18 cellular contexts compared by ENCODE assay signal in genomic region chr5:133456933-133457402, GRCh38.
A peak's percentile ranks its signal among the peaks of the same experiment; 100 is the strongest.
DNase-seq lines count a peak whose midpoint lies in the region; FAIRE-seq and TF ChIP-seq lines count a peak whose summit lies in the region.
"Had no signal": no experiment of that assay in that cellular context is flagged by ENCODE, and none has a peak within 500 bp of the region (broad histone marks: within the 10 kb centered on the region; RNA-seq: fewer than 3 reads in every experiment).

No MANE protein-coding gene starts in this region.

- no peak overlapping the region for H2AFZ ChIP-seq in SK-N-SH (ENCODE audit: low read depth)
- no peak overlapping the region for H2AFZ ChIP-seq in osteoblast (ENCODE audit: low read length)

- TF ChIP-seq EP300 in SK-N-SH (IDR thresholded peaks at IDR 0.05; ENCODE audit: borderline replicate concordance in 1 of 2, low read depth in 1 of 2, low read length in 1 of 2) (peak in 1 of 2 experiments; percentile 53; a peak in 1 of 4 replicates), suprapubic skin (IDR thresholded peaks at IDR 0.05) (no peak)

- no peak overlapping the region for H3K4me3 ChIP-seq in SK-N-SH (ENCODE audit: low read depth in 2 of 2, low read length in 1 of 2)
- no peak overlapping the region for H3K4me3 ChIP-seq in suprapubic skin
- no peak overlapping the region for H3K4me3 ChIP-seq in osteoblast (ENCODE audit: insufficient read depth, low read length)
- H3K4me3 ChIP-seq: gastroesophageal sphincter, uterus had no signal

- H3K27me3 ChIP-seq in SK-N-SH (ENCODE audit: insufficient read depth) (no peaks in the 10 kb centered on the region), suprapubic skin (no peaks in the 10 kb centered on the region), osteoblast (ENCODE audit: insufficient read depth, low read length) (no peaks in the 10 kb centered on the region)
- H3K27me3 ChIP-seq: gastroesophageal sphincter, uterus had no signal

- H3K36me3 ChIP-seq in SK-N-SH (replicated peaks in 1 of 2; ENCODE audit: control insufficient read depth in 1 of 2, insufficient read depth in 2 of 2, low read length in 1 of 2) = no peaks in the 10 kb centered on the region
- no peaks in the 10 kb centered on the region for H3K36me3 ChIP-seq in suprapubic skin
- no peaks in the 10 kb centered on the region for H3K36me3 ChIP-seq in osteoblast (ENCODE audit: insufficient read depth, low read length)
- H3K36me3 ChIP-seq: gastroesophageal sphincter, uterus had no signal

- peaks cover 19% of the 10 kb centered on the region for H3F3A ChIP-seq in SK-N-SH (replicated peaks; ENCODE audit: insufficient read depth)

- no peaks in the 10 kb centered on the region for H3K9me3 ChIP-seq in SK-N-SH
- H3K9me3 ChIP-seq in suprapubic skin = no peaks in the 10 kb centered on the region
- no peaks in the 10 kb centered on the region for H3K9me3 ChIP-seq in osteoblast (ENCODE audit: low read depth, low read length)
- H3K9me3 ChIP-seq: gastroesophageal sphincter, uterus had no signal

- DNase-seq in HTR-8/SVneo (ENCODE audit: insufficient read length, low spot score) (peak; percentile 61), SK-N-SH (no peak), fibroblast of gingiva (ENCODE audit: low read depth) (peak; percentile 30), suprapubic skin (ENCODE audit: low spot score in 2 of 2) (no peak), KG1 (lab: John Stamatoyannopoulos, UW) (no peak), osteoblast (ENCODE audit: insufficient read length, low spot score, missing footprints) (no peak), D721Med (ENCODE audit: insufficient read length, low spot score) (no peak)
- DNase-seq in activated CD8-positive, alpha-beta memory T cell treated with anti-CD3 and anti-CD28 coated beads, Interleukin-2, amount 50 U/mL, for 48 hours = no peak
- DNase-seq: activated naive CD4-positive, alpha-beta T cell treated with Interleukin-2 at 50 U/mL for 16 hours; DND-41; NCI-H1436; NCI-H226; nucleus accumbens had no signal

- peak overlapping the region; percentile 17 for H3K4me2 ChIP-seq in SK-N-SH
- H3K4me2 ChIP-seq in osteoblast (ENCODE audit: insufficient read depth, low read length) = no peak overlapping the region

- H3K27ac ChIP-seq in SK-N-SH (ENCODE audit: low read depth in 2 of 2, low read length in 1 of 2) = peak overlapping the region in 1 of 2 experiments; percentile 30; a peak in 1 of 4 replicates
- peak overlapping the region; percentile 2 for H3K27ac ChIP-seq in suprapubic skin
- H3K27ac ChIP-seq in osteoblast (ENCODE audit: low read depth, low read length) = no peak overlapping the region
- H3K27ac ChIP-seq: C4-2B, gastroesophageal sphincter, VCaP had no signal

- CTCF ChIA-PET in SK-N-SH (lab: Yijun Ruan, JAX) = interaction anchor here (1.6 to 2.5 kb wide), 4 partner anchors 33 to 487 kb away, joined by 5 to 9 read pairs (median 6); no protein-coding TSS in a partner anchor

- H3K79me2 ChIP-seq in SK-N-SH (ENCODE audit: insufficient read depth) = no peaks in the 10 kb centered on the region
- H3K79me2 ChIP-seq in osteoblast (ENCODE audit: insufficient read depth, low read length) = no peaks in the 10 kb centered on the region

- no peaks in the 10 kb centered on the region for H4K20me1 ChIP-seq in SK-N-SH (ENCODE audit: insufficient read depth)
- no peaks in the 10 kb centered on the region for H4K20me1 ChIP-seq in osteoblast (ENCODE audit: insufficient read depth, low read length)

- 53% methylated on average over 4 of the region's 4 CpGs for WGBS in SK-N-SH (ENCODE audit: low lambda C conversion rate)
- WGBS in suprapubic skin = 30% methylated on average over 4 of the region's 4 CpGs

- no peak for TF ChIP-seq CTCF in SK-N-SH (IDR thresholded peaks at IDR 0.05)
- TF ChIP-seq CTCF in suprapubic skin (IDR thresholded peaks at IDR 0.05) = no peak
- TF ChIP-seq CTCF in osteoblast (IDR thresholded peaks at IDR 0.05; ENCODE audit: extremely low read depth, low read depth, low read length) = no peak
- TF ChIP-seq CTCF in D721Med (IDR thresholded peaks at IDR 0.05; ENCODE audit: insufficient read depth, missing control alignments) = no peak

- no peak overlapping the region for H3K9ac ChIP-seq in SK-N-SH

- no peak for TF ChIP-seq POLR2A in suprapubic skin (IDR thresholded peaks at IDR 0.05)

- H3K4me1 ChIP-seq in SK-N-SH (ENCODE audit: control insufficient read depth in 1 of 2, insufficient read depth in 2 of 2, low read depth in 1 of 2, low read length in 1 of 2) = peaks cover 15 to 60% of the 10 kb centered on the region in 2 experiments
- peaks cover 34% of the 10 kb centered on the region for H3K4me1 ChIP-seq in suprapubic skin
- no peaks in the 10 kb centered on the region for H3K4me1 ChIP-seq in osteoblast (ENCODE audit: insufficient read depth, low read length)
- H3K4me1 ChIP-seq: gastroesophageal sphincter had no signal

- POLR2A ChIA-PET in SK-N-SH (lab: Yijun Ruan, JAX) = no interaction called here

- FAIRE-seq in HTR-8/SVneo (lab: Jason Lieb, UNC) (no peak), D721Med (lab: Jason Lieb, UNC) (no peak)
- FAIRE-seq: islet of Langerhans had no signal

- no peaks in the 10 kb centered on the region for H3K9me2 ChIP-seq in SK-N-SH

- no peak for TF ChIP-seq RAD21 in SK-N-SH (IDR thresholded peaks at IDR 0.05; ENCODE audit: low read length)

TF ChIP-seq in SK-N-SH, 30 proteins besides CTCF, POLR2A, EP300 and RAD21:
- TF ChIP-seq, protein P1, sequence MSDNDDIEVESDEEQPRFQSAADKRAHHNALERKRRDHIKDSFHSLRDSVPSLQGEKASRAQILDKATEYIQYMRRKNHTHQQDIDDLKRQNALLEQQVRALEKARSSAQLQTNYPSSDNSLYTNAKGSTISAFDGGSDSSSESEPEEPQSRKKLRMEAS (IDR thresholded peaks at IDR 0.05; ENCODE audit: low read depth) = peak; percentile 42; the same call in 1 of the 2 replicates
- TF ChIP-seq TEAD4 (IDR thresholded peaks at IDR 0.05; ENCODE audit: borderline replicate concordance, insufficient read depth) (peak; percentile 74), RCOR1 (IDR thresholded peaks at IDR 0.05; ENCODE audit: low read length) (peak; percentile 51; the same call in 1 of the 2 replicates), PBX3 (IDR thresholded peaks at IDR 0.05) (peak; percentile 88), RXRA (IDR thresholded peaks at IDR 0.05; ENCODE audit: borderline replicate concordance, low read depth) (0 out of 2 replicates have a peak, but pooled peaks have one; percentile 42), FOXM1 (IDR thresholded peaks at IDR 0.05; ENCODE audit: low read depth) (no peak), ELF1 (IDR thresholded peaks at IDR 0.05) (no peak), JUND (IDR thresholded peaks at IDR 0.05) (peak; percentile 57), EZH2phosphoT487 (IDR thresholded peaks at IDR 0.05; ENCODE audit: borderline replicate concordance, low read depth) (no peak), CHD2 (IDR thresholded peaks at IDR 0.05; ENCODE audit: low read length, partially characterized antibody) (peak; percentile 13), TCF12 (IDR thresholded peaks at IDR 0.05) (peak; percentile 74)
- TF ChIP-seq, protein P2, sequence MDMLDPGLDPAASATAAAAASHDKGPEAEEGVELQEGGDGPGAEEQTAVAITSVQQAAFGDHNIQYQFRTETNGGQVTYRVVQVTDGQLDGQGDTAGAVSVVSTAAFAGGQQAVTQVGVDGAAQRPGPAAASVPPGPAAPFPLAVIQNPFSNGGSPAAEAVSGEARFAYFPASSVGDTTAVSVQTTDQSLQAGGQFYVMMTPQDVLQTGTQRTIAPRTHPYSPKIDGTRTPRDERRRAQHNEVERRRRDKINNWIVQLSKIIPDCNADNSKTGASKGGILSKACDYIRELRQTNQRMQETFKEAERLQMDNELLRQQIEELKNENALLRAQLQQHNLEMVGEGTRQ (IDR thresholded peaks at IDR 0.05; ENCODE audit: borderline replicate concordance, low read depth, low read length) = no peak
- TF ChIP-seq, protein P3, sequence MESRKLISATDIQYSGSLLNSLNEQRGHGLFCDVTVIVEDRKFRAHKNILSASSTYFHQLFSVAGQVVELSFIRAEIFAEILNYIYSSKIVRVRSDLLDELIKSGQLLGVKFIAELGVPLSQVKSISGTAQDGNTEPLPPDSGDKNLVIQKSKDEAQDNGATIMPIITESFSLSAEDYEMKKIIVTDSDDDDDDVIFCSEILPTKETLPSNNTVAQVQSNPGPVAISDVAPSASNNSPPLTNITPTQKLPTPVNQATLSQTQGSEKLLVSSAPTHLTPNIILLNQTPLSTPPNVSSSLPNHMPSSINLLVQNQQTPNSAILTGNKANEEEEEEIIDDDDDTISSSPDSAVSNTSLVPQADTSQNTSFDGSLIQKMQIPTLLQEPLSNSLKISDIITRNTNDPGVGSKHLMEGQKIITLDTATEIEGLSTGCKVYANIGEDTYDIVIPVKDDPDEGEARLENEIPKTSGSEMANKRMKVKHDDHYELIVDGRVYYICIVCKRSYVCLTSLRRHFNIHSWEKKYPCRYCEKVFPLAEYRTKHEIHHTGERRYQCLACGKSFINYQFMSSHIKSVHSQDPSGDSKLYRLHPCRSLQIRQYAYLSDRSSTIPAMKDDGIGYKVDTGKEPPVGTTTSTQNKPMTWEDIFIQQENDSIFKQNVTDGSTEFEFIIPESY (IDR thresholded peaks at IDR 0.05; ENCODE audit: borderline replicate concordance, low read depth) = no peak
- TF ChIP-seq, protein P4, sequence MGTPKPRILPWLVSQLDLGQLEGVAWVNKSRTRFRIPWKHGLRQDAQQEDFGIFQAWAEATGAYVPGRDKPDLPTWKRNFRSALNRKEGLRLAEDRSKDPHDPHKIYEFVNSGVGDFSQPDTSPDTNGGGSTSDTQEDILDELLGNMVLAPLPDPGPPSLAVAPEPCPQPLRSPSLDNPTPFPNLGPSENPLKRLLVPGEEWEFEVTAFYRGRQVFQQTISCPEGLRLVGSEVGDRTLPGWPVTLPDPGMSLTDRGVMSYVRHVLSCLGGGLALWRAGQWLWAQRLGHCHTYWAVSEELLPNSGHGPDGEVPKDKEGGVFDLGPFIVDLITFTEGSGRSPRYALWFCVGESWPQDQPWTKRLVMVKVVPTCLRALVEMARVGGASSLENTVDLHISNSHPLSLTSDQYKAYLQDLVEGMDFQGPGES (IDR thresholded peaks at IDR 0.05; ENCODE audit: low read depth, low read length) = no peak

Comparison
In these comparisons a context has a peak if more than half of its experiments do, and no peak if none do; other contexts are left out.
1. DNase-seq: peak in HTR-8/SVneo (single experiment) and fibroblast of gingiva (single experiment); none in SK-N-SH (single experiment), suprapubic skin (0 of 2), KG1 (single experiment), activated CD8-positive, alpha-beta memory T cell treated with anti-CD3 and anti-CD28 coated beads, Interleukin-2, amount 50 U/mL, for 48 hours (single experiment), osteoblast (single experiment) and D721Med (single experiment).